Comparison of ENCODE assay signal across 8 cellular contexts in genomic region chr6:30102701-30103629, GRCh38. TPM values are rescaled to one million over a fixed set of nuclear protein-coding genes. Genes with fewer than 3 reads are reported as not detected.
DNase-seq lines count a peak whose midpoint lies in the region; ATAC-seq and TF ChIP-seq lines count a peak whose summit lies in the region.

No MANE protein-coding gene starts in this region.

- no peaks in the 10 kb centered on the region for H3K36me3 ChIP-seq in adipocyte (ENCODE audit: control insufficient read depth, insufficient read depth, low read length, severe bottlenecking)

- intact Hi-C loops in left cardiac atrium (cut with DNase I) (loop anchor here in 1 of 2 donors (1.0 kb wide), 1 partner anchor 28 kb away; no protein-coding TSS in a partner anchor), posterior vena cava (cut with DNase I) (no loop called here)

- TF ChIP-seq CTCF in type B pancreatic cell (conservative IDR thresholded peaks at IDR 0.05), result peak; percentile 91

- no peaks in the 10 kb centered on the region for H3K9me3 Mint-ChIP-seq in type B pancreatic cell

- H3K4me1 Mint-ChIP-seq in type B pancreatic cell (ENCODE audit: unreplicated experiment), result peaks cover 18% of the 10 kb centered on the region

- H3K9ac ChIP-seq in adipocyte (ENCODE audit: low read length), result peak overlapping the region; percentile 83

- peaks cover 46% of the 10 kb centered on the region for H3K27me3 ChIP-seq in adipocyte (replicated peaks; ENCODE audit: control insufficient read depth, insufficient read depth, low read length)

- H3K27me3 Mint-ChIP-seq in type B pancreatic cell, result peaks cover 84% of the 10 kb centered on the region

- H3K36me3 Mint-ChIP-seq in type B pancreatic cell, result no peaks in the 10 kb centered on the region

- DNase-seq in DMS 273 (lab: John Stamatoyannopoulos, UW; ENCODE audit: unreplicated experiment) (peak; percentile 94), HCEC 1CT (peak; percentile 84), NCI-H1105 treated with DMSO at 0.1 percent for 48 hours (lab: John Stamatoyannopoulos, UW) (peak; percentile 74), SW 1271 (lab: John Stamatoyannopoulos, UW) (peak; percentile 43 to 72), adipocyte (ENCODE audit: low read depth) (peak; percentile 96), left cardiac atrium (peak; percentile 85), posterior vena cava (ENCODE audit: low spot score) (peak; percentile 94), type B pancreatic cell (ENCODE audit: extremely low spot score, unreplicated experiment) (no peak)

- H3K4me3 Mint-ChIP-seq in type B pancreatic cell, result peak overlapping the region; percentile 89

- peak overlapping the region; percentile 8 for H3K27ac Mint-ChIP-seq in type B pancreatic cell

- H3K9me3 ChIP-seq in adipocyte (ENCODE audit: control insufficient read depth, low read length), result no peaks in the 10 kb centered on the region

- peak overlapping the region; percentile 82 for H3K4me3 ChIP-seq in adipocyte (ENCODE audit: low read length)

- H3K4me1 ChIP-seq in adipocyte (ENCODE audit: control insufficient read depth, insufficient read depth, low read length), result peaks cover 30% of the 10 kb centered on the region

- peak; percentile 81 to 83 for ATAC-seq in left cardiac atrium

RNA-seq across cellular contexts. Expression of gene TRIM31, which starts 9.9 kb away (rescaled TPM):
- total RNA-seq in left cardiac atrium (not detected), posterior vena cava (not detected), type B pancreatic cell (ENCODE audit: low replicate concordance) (1.8 and 3.8 TPM in 2 replicates)

RNA-seq across cellular contexts. Expression of gene RNF39, which starts 27.4 kb away (rescaled TPM):
- total RNA-seq in left cardiac atrium, result not detected
- total RNA-seq in posterior vena cava, result not detected
- total RNA-seq in type B pancreatic cell (ENCODE audit: low replicate concordance), result 1.5 TPM in 2 replicates

RNA-seq across cellular contexts. Expression of gene TRIM40, which starts 33.0 kb away (rescaled TPM):
- not detected for total RNA-seq in left cardiac atrium
- total RNA-seq in posterior vena cava, result not detected
- 0.17 TPM in 1 of 2 replicates, not detected in the other for total RNA-seq in type B pancreatic cell (ENCODE audit: low replicate concordance)

RNA-seq across cellular contexts. Expression of gene PPP1R11, which starts 36.0 kb away (rescaled TPM):
- total RNA-seq in left cardiac atrium, result 10 to 100 TPM; 43.7 to 48.1 TPM
- total RNA-seq in posterior vena cava, result 10 to 100 TPM; 45.0 to 53.4 TPM
- total RNA-seq in type B pancreatic cell (ENCODE audit: low replicate concordance), result 40.0 and 48.6 TPM in 2 replicates

RNA-seq across cellular contexts. Expression of gene POLR1H, which starts 41.9 kb away (rescaled TPM):
- 10 to 100 TPM; 14.7 to 16.6 TPM for total RNA-seq in left cardiac atrium
- 10 to 100 TPM; 15.5 to 17.0 TPM for total RNA-seq in posterior vena cava
- total RNA-seq in type B pancreatic cell (ENCODE audit: low replicate concordance), result 23.7 and 37.3 TPM in 2 replicates
